Comparison of ENCODE assay signal across 8 cellular contexts in genomic region chr6:107488174-107488874, GRCh38. TPM values are rescaled to one million over a fixed set of nuclear protein-coding genes. Genes with fewer than 3 reads are reported as not detected.
DNase-seq lines count a peak whose midpoint lies in the region; ATAC-seq and TF ChIP-seq lines count a peak whose summit lies in the region.

No MANE protein-coding gene starts in this region.

- H3K4me3 ChIP-seq in GM08714 (ENCODE audit: low read length) = peak overlapping the region; percentile 60; the same call in 1 of the 2 replicates
- peak overlapping the region; percentile 49 for H3K4me3 ChIP-seq in SJSA1
- H3K4me3 ChIP-seq in gastroesophageal sphincter = peak overlapping the region; percentile 61 to 85
- H3K4me3 ChIP-seq in retinal pigment epithelial cell (ENCODE audit: low read length) = peak overlapping the region; percentile 57

- TF ChIP-seq POLR2A in gastroesophageal sphincter (IDR thresholded peaks at IDR 0.05) = no peak

- H3K27ac ChIP-seq in SJSA1 (no peak overlapping the region), gastroesophageal sphincter (peak overlapping the region in 3 of 4 donors; percentile 82 to 93 (median 93))

- TF ChIP-seq EP300 in gastroesophageal sphincter (IDR thresholded peaks at IDR 0.05) = no peak

- DNase-seq in SJSA1 (ENCODE audit: low read depth in 1 of 2, low spot score in 2 of 2) (no peak), retinal pigment epithelial cell (ENCODE audit: low read depth) (no peak), SHP77 treated with DMSO at 0.1 percent for 48 hours (lab: John Stamatoyannopoulos, UW) (no peak)
- no peak for DNase-seq in stimulated activated CD4-positive, alpha-beta T cell treated with anti-CD3 and anti-CD28 coated beads, Interleukin-15, amount 100 ng/mL, for 24 hours

- H3K27me3 ChIP-seq in SJSA1 (replicated peaks) (peaks cover 58% of the 10 kb centered on the region), gastroesophageal sphincter (no peaks in the 10 kb centered on the region)

- H3K36me3 ChIP-seq in SJSA1 (no peaks in the 10 kb centered on the region), gastroesophageal sphincter (no peaks in the 10 kb centered on the region)

- no peak for ATAC-seq in gastroesophageal sphincter
- ATAC-seq in HG02852 (IDR thresholded peaks at IDR 0.05; ENCODE audit: unreplicated experiment) = no peak
- ATAC-seq in GM18867 (IDR thresholded peaks at IDR 0.05; ENCODE audit: unreplicated experiment) = no peak

- H3K9me3 ChIP-seq in SJSA1 (replicated peaks) (no peaks in the 10 kb centered on the region), gastroesophageal sphincter (no peaks in the 10 kb centered on the region)

- H3K4me1 ChIP-seq in SJSA1 (replicated peaks) (peaks cover 28% of the 10 kb centered on the region), gastroesophageal sphincter (peaks cover 0 to 38% (median 15%) of the 10 kb centered on the region in 3 donors)

- 3 to 6% methylated on average over 7 to 8 of the region's 27 CpGs for WGBS in gastroesophageal sphincter (ENCODE audit: low coverage in 1 of 2), 2 donors

- TF ChIP-seq CTCF in gastroesophageal sphincter (IDR thresholded peaks at IDR 0.05) (no peak), retinal pigment epithelial cell (conservative IDR thresholded peaks at IDR 0.05; ENCODE audit: low read depth, low read length) (no peak)

RNA-seq across cellular contexts. Expression of gene SOBP, which starts 1.6 kb away (rescaled TPM):
- 0.31 and 1.4 TPM in 2 replicates for total RNA-seq in SJSA1 (2014; rRNA removed; shearing (Covaris generic))
- total RNA-seq in gastroesophageal sphincter = 10 to 100 TPM; 16.2 to 29.9 (median 19.2) TPM

RNA-seq across cellular contexts. Expression of gene PDSS2, which starts 29.0 kb away (rescaled TPM):
- 11.5 and 11.9 TPM in 2 replicates for total RNA-seq in SJSA1 (2014; rRNA removed; shearing (Covaris generic))
- total RNA-seq in gastroesophageal sphincter = 10 to 100 TPM in 1 of 4 donors, 1 to 10 TPM in 3; 6.5 to 12.2 (median 9.0) TPM
